Comparison of ENCODE assay signal across 2 cellular contexts in genomic region chr10:11581213-11581612, GRCh38.
TF ChIP-seq lines count a peak whose summit lies in the region.

No MANE protein-coding gene starts in this region.

TF ChIP-seq in GM12878, 131 proteins besides CTCF, POLR2A, EP300 and RAD21 (continues in another document):
- TF ChIP-seq, protein P1, sequence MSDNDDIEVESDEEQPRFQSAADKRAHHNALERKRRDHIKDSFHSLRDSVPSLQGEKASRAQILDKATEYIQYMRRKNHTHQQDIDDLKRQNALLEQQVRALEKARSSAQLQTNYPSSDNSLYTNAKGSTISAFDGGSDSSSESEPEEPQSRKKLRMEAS (IDR thresholded peaks at IDR 0.05; ENCODE audit: low read depth, low read length) = no peak
- TF ChIP-seq YY1 (IDR thresholded peaks at IDR 0.05; ENCODE audit: low read depth, low read length) (no peak), CBFB (IDR thresholded peaks at IDR 0.05; ENCODE audit: low read depth) (no peak), TCF3 (IDR thresholded peaks at IDR 0.05; ENCODE audit: borderline replicate concordance, insufficient read depth, low read depth, low read length) (no peak), ZNF592 (IDR thresholded peaks at IDR 0.05) (no peak), NR2C1 (IDR thresholded peaks at IDR 0.05) (no peak), SREBF1 (IDR thresholded peaks at IDR 0.05; ENCODE audit: low read length) (no peak), MYC (IDR thresholded peaks at IDR 0.05; ENCODE audit: insufficient read depth, insufficient read length, insufficient replicate concordance, low read length, severe bottlenecking) (no peak), HDGF (IDR thresholded peaks at IDR 0.05) (no peak), TAF1 (IDR thresholded peaks at IDR 0.05; ENCODE audit: borderline replicate concordance, low read depth, low read length) (no peak), MTA2 (IDR thresholded peaks at IDR 0.05; ENCODE audit: low read depth) (no peak), KLF5 (IDR thresholded peaks at IDR 0.05; ENCODE audit: partially characterized antibody) (no peak), IKZF1 (conservative IDR thresholded peaks at IDR 0.05) (no peak), ZSCAN29 (IDR thresholded peaks at IDR 0.05) (no peak), SIX5 (IDR thresholded peaks at IDR 0.05; ENCODE audit: low read depth, low read length, severe bottlenecking) (no peak)
- TF ChIP-seq, protein P2, sequence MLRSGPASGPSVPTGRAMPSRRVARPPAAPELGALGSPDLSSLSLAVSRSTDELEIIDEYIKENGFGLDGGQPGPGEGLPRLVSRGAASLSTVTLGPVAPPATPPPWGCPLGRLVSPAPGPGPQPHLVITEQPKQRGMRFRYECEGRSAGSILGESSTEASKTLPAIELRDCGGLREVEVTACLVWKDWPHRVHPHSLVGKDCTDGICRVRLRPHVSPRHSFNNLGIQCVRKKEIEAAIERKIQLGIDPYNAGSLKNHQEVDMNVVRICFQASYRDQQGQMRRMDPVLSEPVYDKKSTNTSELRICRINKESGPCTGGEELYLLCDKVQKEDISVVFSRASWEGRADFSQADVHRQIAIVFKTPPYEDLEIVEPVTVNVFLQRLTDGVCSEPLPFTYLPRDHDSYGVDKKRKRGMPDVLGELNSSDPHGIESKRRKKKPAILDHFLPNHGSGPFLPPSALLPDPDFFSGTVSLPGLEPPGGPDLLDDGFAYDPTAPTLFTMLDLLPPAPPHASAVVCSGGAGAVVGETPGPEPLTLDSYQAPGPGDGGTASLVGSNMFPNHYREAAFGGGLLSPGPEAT (IDR thresholded peaks at IDR 0.05; ENCODE audit: low read depth) = no peak
- TF ChIP-seq, protein P3, sequence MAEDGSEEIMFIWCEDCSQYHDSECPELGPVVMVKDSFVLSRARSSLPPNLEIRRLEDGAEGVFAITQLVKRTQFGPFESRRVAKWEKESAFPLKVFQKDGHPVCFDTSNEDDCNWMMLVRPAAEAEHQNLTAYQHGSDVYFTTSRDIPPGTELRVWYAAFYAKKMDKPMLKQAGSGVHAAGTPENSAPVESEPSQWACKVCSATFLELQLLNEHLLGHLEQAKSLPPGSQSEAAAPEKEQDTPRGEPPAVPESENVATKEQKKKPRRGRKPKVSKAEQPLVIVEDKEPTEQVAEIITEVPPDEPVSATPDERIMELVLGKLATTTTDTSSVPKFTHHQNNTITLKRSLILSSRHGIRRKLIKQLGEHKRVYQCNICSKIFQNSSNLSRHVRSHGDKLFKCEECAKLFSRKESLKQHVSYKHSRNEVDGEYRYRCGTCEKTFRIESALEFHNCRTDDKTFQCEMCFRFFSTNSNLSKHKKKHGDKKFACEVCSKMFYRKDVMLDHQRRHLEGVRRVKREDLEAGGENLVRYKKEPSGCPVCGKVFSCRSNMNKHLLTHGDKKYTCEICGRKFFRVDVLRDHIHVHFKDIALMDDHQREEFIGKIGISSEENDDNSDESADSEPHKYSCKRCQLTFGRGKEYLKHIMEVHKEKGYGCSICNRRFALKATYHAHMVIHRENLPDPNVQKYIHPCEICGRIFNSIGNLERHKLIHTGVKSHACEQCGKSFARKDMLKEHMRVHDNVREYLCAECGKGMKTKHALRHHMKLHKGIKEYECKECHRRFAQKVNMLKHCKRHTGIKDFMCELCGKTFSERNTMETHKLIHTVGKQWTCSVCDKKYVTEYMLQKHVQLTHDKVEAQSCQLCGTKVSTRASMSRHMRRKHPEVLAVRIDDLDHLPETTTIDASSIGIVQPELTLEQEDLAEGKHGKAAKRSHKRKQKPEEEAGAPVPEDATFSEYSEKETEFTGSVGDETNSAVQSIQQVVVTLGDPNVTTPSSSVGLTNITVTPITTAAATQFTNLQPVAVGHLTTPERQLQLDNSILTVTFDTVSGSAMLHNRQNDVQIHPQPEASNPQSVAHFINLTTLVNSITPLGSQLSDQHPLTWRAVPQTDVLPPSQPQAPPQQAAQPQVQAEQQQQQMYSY (CRISPR knock-in tag; IDR thresholded peaks at IDR 0.05) = no peak

TF ChIP-seq in SK-N-SH, 30 proteins besides CTCF, POLR2A, EP300 and RAD21:
- TF ChIP-seq JUND (IDR thresholded peaks at IDR 0.05) (no peak), GATA2 (CRISPR knock-in tag; IDR thresholded peaks at IDR 0.05) (no peak), MEF2A (IDR thresholded peaks at IDR 0.05; ENCODE audit: borderline replicate concordance, low read depth) (no peak), NRF1 (IDR thresholded peaks at IDR 0.05; ENCODE audit: low read depth, low read length) (no peak), NFIC (IDR thresholded peaks at IDR 0.05; ENCODE audit: borderline replicate concordance) (no peak), SIN3A (IDR thresholded peaks at IDR 0.05; ENCODE audit: borderline replicate concordance, low read depth, low read length) (no peak), TEAD4 (IDR thresholded peaks at IDR 0.05; ENCODE audit: borderline replicate concordance, insufficient read depth) (no peak), IRF3 (IDR thresholded peaks at IDR 0.05; ENCODE audit: low read depth, low read length) (no peak), RCOR1 (IDR thresholded peaks at IDR 0.05; ENCODE audit: low read length) (no peak), FOXM1 (IDR thresholded peaks at IDR 0.05; ENCODE audit: low read depth) (no peak), ELF1 (IDR thresholded peaks at IDR 0.05) (no peak)
- TF ChIP-seq, protein P1 (IDR thresholded peaks at IDR 0.05; ENCODE audit: low read depth) = no peak
TF ChIP-seq in SK-N-SH: peak in this region for 0.
